ENCODE assay signal across 22 cellular contexts in the genomic region with DNA sequence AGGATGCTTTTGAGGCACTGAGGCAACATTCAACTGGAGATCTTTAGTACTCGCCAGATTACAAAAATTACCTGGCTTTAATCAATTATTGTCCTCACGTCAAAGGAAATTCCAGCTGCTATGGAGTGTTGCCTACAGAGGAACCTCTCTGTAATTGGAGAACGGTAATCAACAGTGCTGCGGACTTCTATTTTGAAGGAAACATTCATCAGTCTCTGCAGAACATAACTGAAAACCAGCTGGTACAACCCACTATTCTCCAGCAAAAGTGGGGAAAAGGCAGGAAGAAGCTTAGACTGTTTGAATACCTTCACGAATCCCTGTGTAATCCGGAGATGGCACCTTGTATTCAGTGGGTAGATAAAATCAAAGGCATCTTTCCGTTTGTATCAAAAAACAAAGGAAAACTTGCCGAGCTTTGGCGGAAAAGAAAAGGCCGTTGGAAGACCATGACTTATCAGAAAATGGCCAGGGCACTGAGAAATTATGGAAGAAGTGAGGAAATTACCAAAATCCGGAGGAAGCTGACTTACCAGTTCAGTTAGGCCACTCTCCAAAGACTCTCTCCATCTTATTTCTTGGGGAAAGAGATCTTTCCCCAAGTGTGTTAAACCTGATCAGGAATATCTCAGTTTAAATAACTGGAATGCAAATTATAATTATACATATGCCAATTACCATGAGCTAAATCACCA. TPM values are rescaled to one million over a fixed set of nuclear protein-coding genes. Genes with fewer than 3 reads are reported as not detected.
A peak's percentile ranks its signal among the peaks of the same experiment; 100 is the strongest.
DNase-seq lines count a peak whose midpoint lies in the region; ATAC-seq, FAIRE-seq and TF ChIP-seq lines count a peak whose summit lies in the region.
"Had no signal": no experiment of that assay in that cellular context is flagged by ENCODE, and none has a peak within 500 bp of the region (broad histone marks: within the 10 kb centered on the region; RNA-seq: fewer than 3 reads in every experiment).

No MANE protein-coding gene starts in this region.

- H3K27ac ChIP-seq in H1 (ENCODE audit: low read depth, low read length), result no peak overlapping the region
- H3K27ac ChIP-seq: A549, C4-2B had no signal

- POLR2A ChIA-PET in activated CD8-positive, alpha-beta T cell treated with anti-CD3 and anti-CD28 coated beads, Interleukin-2, amount 10 ng/mL, durations not matched to agents 7 days and 5 days (lab: Charles Lee), result interaction anchor here (1.2 to 3.8 kb wide), 2 partner anchors 23 to 50 kb away, joined by 6 to 36 read pairs; a partner anchor contains a TSS
- POLR2A ChIA-PET in activated CD8-positive, alpha-beta T cell treated with anti-CD3 and anti-CD28 coated beads for 36 hours (lab: Charles Lee), result interaction anchor here (0.8 to 1.3 kb wide), 4 partner anchors 11 to 52 kb away, joined by 3 to 5 read pairs (median 3); a partner anchor contains a TSS
- POLR2A ChIA-PET in H1 (lab: Charles Lee; ENCODE audit: partially characterized antibody), result no interaction called here

- FAIRE-seq in H1 (lab: Jason Lieb, UNC), result no peak
- FAIRE-seq: D721Med, G401.6, GM12891, HepG2, HTR-8/SVneo had no signal

- no peaks in the 10 kb centered on the region for H4K20me1 ChIP-seq in H1 (replicated peaks in 1 of 2; ENCODE audit: control insufficient read depth in 1 of 2, insufficient read depth in 2 of 2, low read length in 2 of 2)

- no peak for TF ChIP-seq POLR2A in H1 (IDR thresholded peaks at IDR 0.05; ENCODE audit: control extremely low read depth in 1 of 2, low read depth in 2 of 2, low read length in 2 of 2)

- H3K23me2 ChIP-seq in H1 (ENCODE audit: low read depth, low read length), result no peaks in the 10 kb centered on the region

- H4K8ac ChIP-seq in H1 (ENCODE audit: extremely low read depth, insufficient read depth, low read length), result no peak overlapping the region

- H3K4me3 Mint-ChIP-seq in activated CD8-positive, alpha-beta T cell treated with anti-CD3 and anti-CD28 coated beads, Interleukin-2, amount 10 ng/mL, durations not matched to agents 7 days and 5 days, result no peak overlapping the region
- H3K4me3 Mint-ChIP-seq in activated CD8-positive, alpha-beta T cell treated with anti-CD3 and anti-CD28 coated beads for 36 hours, result no peak overlapping the region
- H3K4me3 Mint-ChIP-seq: CD8-positive, alpha-beta T cell had no signal

- H2BK120ac ChIP-seq in H1 (replicated peaks; ENCODE audit: low read depth, low read length), result no peak overlapping the region

- no peaks in the 10 kb centered on the region for H3K79me1 ChIP-seq in H1 (ENCODE audit: low read depth, low read length)

- CTCF ChIA-PET in activated CD8-positive, alpha-beta T cell treated with anti-CD3 and anti-CD28 coated beads, Interleukin-2, amount 10 ng/mL, durations not matched to agents 7 days and 5 days (lab: Charles Lee), result interaction anchor here (1.2 to 2.8 kb wide), 3 partner anchors 20 to 50 kb away, joined by 3 to 9 read pairs (median 6); no protein-coding TSS in a partner anchor
- CTCF ChIA-PET in activated CD8-positive, alpha-beta T cell treated with anti-CD3 and anti-CD28 coated beads for 36 hours (lab: Charles Lee), result interaction anchor here (0.9 to 2.1 kb wide), 6 partner anchors 23 to 556 kb away, joined by 3 to 8 read pairs (median 4); a partner anchor contains a TSS
- CTCF ChIA-PET in H1 (lab: Charles Lee; ENCODE audit: partially characterized antibody), result interaction anchor here (0.7 kb wide), 1 partner anchor 72 kb away, joined by 3 read pairs; no protein-coding TSS in a partner anchor

- H3K27ac Mint-ChIP-seq in activated CD8-positive, alpha-beta T cell treated with anti-CD3 and anti-CD28 coated beads, Interleukin-2, amount 10 ng/mL, durations not matched to agents 7 days and 5 days, result no peak overlapping the region
- no peak overlapping the region for H3K27ac Mint-ChIP-seq in activated CD8-positive, alpha-beta T cell treated with anti-CD3 and anti-CD28 coated beads for 36 hours

- 83% methylated on average over 11 of the region's 11 CpGs; no CpG with 5 or more reads in 1 of the 2 experiments for WGBS in H1 (ENCODE audit: extremely low coverage in 1 of 2, insufficient coverage in 1 of 2, insufficient read length in 1 of 2, insufficient replicate concordance in 2 of 2, low coverage in 1 of 2, low lambda C conversion rate in 2 of 2, missing lambda C conversion rate in 1 of 2), 2 experiments

- H3K4me2 ChIP-seq in H1 (ENCODE audit: insufficient read depth in 1 of 2, low read depth in 2 of 2, low read length in 2 of 2), result no peak overlapping the region
- H3K4me2 ChIP-seq: A549 had no signal

- intact Hi-C loops in activated CD8-positive, alpha-beta T cell treated with anti-CD3 and anti-CD28 coated beads for 36 hours (cut with micrococcal nuclease), result no loop called here

- no peak overlapping the region for H3K14ac ChIP-seq in H1 (ENCODE audit: insufficient read length)

- H3K27me3 Mint-ChIP-seq in activated CD8-positive, alpha-beta T cell treated with anti-CD3 and anti-CD28 coated beads, Interleukin-2, amount 10 ng/mL, durations not matched to agents 7 days and 5 days (ENCODE audit: low read depth), result no peaks in the 10 kb centered on the region
- H3K27me3 Mint-ChIP-seq in activated CD8-positive, alpha-beta T cell treated with anti-CD3 and anti-CD28 coated beads for 36 hours, result no peaks in the 10 kb centered on the region

- H2BK12ac ChIP-seq in H1 (ENCODE audit: low read depth, low read length), result no peak overlapping the region

- no peak overlapping the region for H2BK5ac ChIP-seq in H1 (ENCODE audit: low read depth, low read length)

- TF ChIP-seq CTCF in activated CD8-positive, alpha-beta T cell treated with anti-CD3 and anti-CD28 coated beads for 36 hours (IDR thresholded peaks at IDR 0.05), result no peak
- no peak for TF ChIP-seq CTCF in H1 (IDR thresholded peaks at IDR 0.05; ENCODE audit: control extremely low read depth in 1 of 3, insufficient read depth in 1 of 3, low read depth in 1 of 3, low read length in 3 of 3)

- H2AK5ac ChIP-seq in H1 (ENCODE audit: low read depth, low read length), result no peak overlapping the region

- H2AFZ ChIP-seq in H1 (ENCODE audit: low read length), result 0 out of 2 replicates have a peak overlapping the region, but pooled peaks have one; percentile 10

- H3K36me3 ChIP-seq in H1 (ENCODE audit: control insufficient read depth in 2 of 4, insufficient read depth in 4 of 4, low read length in 3 of 4), result no peaks in the 10 kb centered on the region
- H3K36me3 ChIP-seq: BE2C, HAP-1 had no signal

- no peak overlapping the region for H4K5ac ChIP-seq in H1 (ENCODE audit: insufficient read length, low read depth, low read length)

- H4K91ac ChIP-seq in H1 (replicated peaks; ENCODE audit: insufficient read length, low read length), result no peak overlapping the region

- peaks cover 1 to 16% of the 10 kb centered on the region in 2 experiments; a peak in 1 of 4 replicates for H3K9me3 ChIP-seq in H1 (ENCODE audit: insufficient read depth in 2 of 2, low read depth in 1 of 2, low read length in 1 of 2)
- H3K9me3 ChIP-seq: A549, BE2C, HAP-1 had no signal

- ATAC-seq in activated CD8-positive, alpha-beta T cell treated with anti-CD3 and anti-CD28 coated beads, Interleukin-2, amount 10 ng/mL, durations not matched to agents 7 days and 5 days, result no peak
- no peak for ATAC-seq in activated CD8-positive, alpha-beta T cell treated with anti-CD3 and anti-CD28 coated beads for 36 hours
- ATAC-seq: A549; CD8-positive, alpha-beta T cell; HepG2 had no signal

- H3K4ac ChIP-seq in H1 (replicated peaks; ENCODE audit: insufficient read length, low read depth, low read length), result no peak overlapping the region

- peak; percentile 13 for DNase-seq in activated CD8-positive, alpha-beta T cell treated with anti-CD3 and anti-CD28 coated beads, Interleukin-2, amount 10 ng/mL, durations not matched to agents 7 days and 5 days
- no peak for DNase-seq in activated CD8-positive, alpha-beta T cell treated with anti-CD3 and anti-CD28 coated beads for 36 hours
- DNase-seq in NCI-H69 (lab: John Stamatoyannopoulos, UW) (peak; percentile 26), H1 (ENCODE audit: low read depth in 1 of 2, low spot score in 2 of 2) (no peak), SIG-M5 treated with dmso at 0.1 percent for 504 hours (lab: John Stamatoyannopoulos, UW; ENCODE audit: unreplicated experiment) (no peak), NCI-H510A treated with DMSO at 0.1 percent for 48 hours (lab: John Stamatoyannopoulos, UW) (no peak)
- DNase-seq: BE2C; CD8-positive, alpha-beta T cell; COR-L47; DMS153; DMS79 treated with DMSO at 0.1 percent for 48 hours; EL; GOT3 had no signal

- H3K4me1 ChIP-seq in H1 (replicated peaks in 1 of 4; ENCODE audit: control insufficient read depth in 3 of 4, insufficient read depth in 4 of 4, low read length in 3 of 4), result no peaks in the 10 kb centered on the region
- H3K4me1 ChIP-seq: A549, BE2C, HAP-1 had no signal

- no peak for TF ChIP-seq RAD21 in H1 (IDR thresholded peaks at IDR 0.05 in 1 of 2, conservative IDR thresholded peaks at IDR 0.05 in 1 of 2; ENCODE audit: low read depth in 2 of 2, low read length in 2 of 2)

- H2BK15ac ChIP-seq in H1 (ENCODE audit: low read length), result no peak overlapping the region

- H3K79me2 ChIP-seq in H1 (ENCODE audit: control insufficient read depth in 1 of 2, insufficient read depth in 2 of 2, low read length in 2 of 2), result no peaks in the 10 kb centered on the region

- H3K56ac ChIP-seq in H1 (replicated peaks; ENCODE audit: insufficient read length, low read depth, low read length), result no peak overlapping the region

- H3K27me3 ChIP-seq in H1 (replicated peaks in 1 of 4; ENCODE audit: control insufficient read depth in 3 of 4, extremely low read depth in 1 of 4, insufficient read depth in 3 of 4, low read length in 3 of 4), result no peaks in the 10 kb centered on the region

- no peak overlapping the region; a peak in 1 of 7 replicates for H3K9ac ChIP-seq in H1 (replicated peaks in 1 of 4; ENCODE audit: extremely low read depth in 1 of 4, low read depth in 3 of 4, low read length in 3 of 4)

- no peak overlapping the region for H2BK20ac ChIP-seq in H1 (ENCODE audit: low read length)

- no peak overlapping the region for H3K4me3 ChIP-seq in H1 (ENCODE audit: extremely low read depth in 1 of 4, insufficient read depth in 2 of 4, low read depth in 3 of 4, low read length in 4 of 4)
- H3K4me3 ChIP-seq: A549, HAP-1 had no signal

- peaks cover 49% of the 10 kb centered on the region for H3K4me1 Mint-ChIP-seq in activated CD8-positive, alpha-beta T cell treated with anti-CD3 and anti-CD28 coated beads, Interleukin-2, amount 10 ng/mL, durations not matched to agents 7 days and 5 days (ENCODE audit: low read depth)
- H3K4me1 Mint-ChIP-seq in activated CD8-positive, alpha-beta T cell treated with anti-CD3 and anti-CD28 coated beads for 36 hours (ENCODE audit: low read depth), result peaks cover 56% of the 10 kb centered on the region

- peaks cover 3% of the 10 kb centered on the region for H3K9me3 Mint-ChIP-seq in activated CD8-positive, alpha-beta T cell treated with anti-CD3 and anti-CD28 coated beads, Interleukin-2, amount 10 ng/mL, durations not matched to agents 7 days and 5 days (ENCODE audit: insufficient read depth)
- H3K9me3 Mint-ChIP-seq in activated CD8-positive, alpha-beta T cell treated with anti-CD3 and anti-CD28 coated beads for 36 hours, result peaks cover 6% of the 10 kb centered on the region
- H3K9me3 Mint-ChIP-seq: CD8-positive, alpha-beta T cell had no signal

- H3K18ac ChIP-seq in H1 (ENCODE audit: extremely low read depth, low read length), result no peak overlapping the region

- H3K23ac ChIP-seq in H1 (ENCODE audit: insufficient read length), result no peak overlapping the region

- TF ChIP-seq EP300 in H1 (IDR thresholded peaks at IDR 0.05; ENCODE audit: borderline replicate concordance in 1 of 2, low read depth in 2 of 2, low read length in 2 of 2), result no peak

- peaks cover 12% of the 10 kb centered on the region for H3K36me3 Mint-ChIP-seq in activated CD8-positive, alpha-beta T cell treated with anti-CD3 and anti-CD28 coated beads, Interleukin-2, amount 10 ng/mL, durations not matched to agents 7 days and 5 days (ENCODE audit: low read depth)
- peaks cover under 1% of the 10 kb centered on the region for H3K36me3 Mint-ChIP-seq in activated CD8-positive, alpha-beta T cell treated with anti-CD3 and anti-CD28 coated beads for 36 hours (ENCODE audit: low read depth)
- H3K36me3 Mint-ChIP-seq: CD8-positive, alpha-beta T cell had no signal

RNA-seq across cellular contexts. Expression of a gene that starts 3.0 kb away (rescaled TPM):
- total RNA-seq in activated CD8-positive, alpha-beta T cell treated with anti-CD3 and anti-CD28 coated beads, Interleukin-2, amount 10 ng/mL, durations not matched to agents 7 days and 5 days, result not detected
- not detected for total RNA-seq in activated CD8-positive, alpha-beta T cell treated with anti-CD3 and anti-CD28 coated beads for 36 hours
- not detected in 2 replicates for total RNA-seq in H1 (2021; fragmentation: NEBNext Ultra II Directional; extraction: Animal tissue kit (Norgen Biotek cat#: 25700))
- not detected in 2 replicates for polyA plus RNA-seq in H1 (2011; rRNA removed)
- polyA plus RNA-seq in H1 (2011; cell fraction: cytosol; rRNA removed), result not detected
- polyA plus RNA-seq in H1 (2011; cell fraction: nucleus; rRNA removed), result not detected
- polyA plus RNA-seq in H1 (2012, experiment 1 of 2), result not detected in 4 replicates
- polyA plus RNA-seq in H1 (2012, experiment 2 of 2), result not detected
- polyA plus RNA-seq in H1 (2013, experiment 1 of 2), result not detected
- polyA plus RNA-seq in H1 (2013, experiment 2 of 2), result not detected
- not detected in 2 replicates for polyA minus RNA-seq in H1 (2011; rRNA and poly(A)+ RNA removed)
- not detected for polyA minus RNA-seq in H1 (2011; cell fraction: cytosol; rRNA and poly(A)+ RNA removed)
- not detected for polyA minus RNA-seq in H1 (2011; cell fraction: nucleus; rRNA and poly(A)+ RNA removed)
- total RNA-seq: CD8-positive, alpha-beta T cell; HepG2 had no signal
- polyA plus RNA-seq: A549, AG04450, HepG2 had no signal

RNA-seq across cellular contexts. Expression of a gene that starts 43.5 kb away (rescaled TPM):
- not detected for total RNA-seq in activated CD8-positive, alpha-beta T cell treated with anti-CD3 and anti-CD28 coated beads, Interleukin-2, amount 10 ng/mL, durations not matched to agents 7 days and 5 days
- total RNA-seq in activated CD8-positive, alpha-beta T cell treated with anti-CD3 and anti-CD28 coated beads for 36 hours, result under 1 TPM in 1 of 2 experiments, not detected in 1; 0.11 TPM
- total RNA-seq in H1 (2021; fragmentation: NEBNext Ultra II Directional; extraction: Animal tissue kit (Norgen Biotek cat#: 25700)), result 0.15 and 0.23 TPM in 2 replicates
- 0.06 and 0.11 TPM in 2 replicates for polyA plus RNA-seq in H1 (2011; rRNA removed)
- 0.09 TPM for polyA plus RNA-seq in H1 (2011; cell fraction: cytosol; rRNA removed)
- polyA plus RNA-seq in H1 (2011; cell fraction: nucleus; rRNA removed), result 0.19 TPM
- 0.10 to 0.25 TPM (median 0.13 TPM) in 4 replicates for polyA plus RNA-seq in H1 (2012, experiment 1 of 2)
- not detected for polyA plus RNA-seq in H1 (2012, experiment 2 of 2)
- polyA plus RNA-seq in H1 (2013, experiment 1 of 2), result 0.02 TPM
- 0.04 TPM for polyA plus RNA-seq in H1 (2013, experiment 2 of 2)
- 0.12 and 0.19 TPM in 2 replicates for polyA minus RNA-seq in H1 (2011; rRNA and poly(A)+ RNA removed)
- not detected for polyA minus RNA-seq in H1 (2011; cell fraction: cytosol; rRNA and poly(A)+ RNA removed)
- not detected for polyA minus RNA-seq in H1 (2011; cell fraction: nucleus; rRNA and poly(A)+ RNA removed)
- total RNA-seq: HepG2 had no signal
- polyA plus RNA-seq: A549, AG04450 had no signal

RNA-seq across cellular contexts. Expression of a gene that starts 49.0 kb away (rescaled TPM):
- 10 to 100 TPM; 22.1 to 23.3 TPM for total RNA-seq in activated CD8-positive, alpha-beta T cell treated with anti-CD3 and anti-CD28 coated beads, Interleukin-2, amount 10 ng/mL, durations not matched to agents 7 days and 5 days
- total RNA-seq in activated CD8-positive, alpha-beta T cell treated with anti-CD3 and anti-CD28 coated beads for 36 hours, result 10 to 100 TPM; 49.1 to 49.8 TPM
- total RNA-seq in H1 (2021; fragmentation: NEBNext Ultra II Directional; extraction: Animal tissue kit (Norgen Biotek cat#: 25700)), result 50.1 and 51.5 TPM in 2 replicates
- 50.4 and 67.7 TPM in 2 replicates for polyA plus RNA-seq in H1 (2011; rRNA removed)
- polyA plus RNA-seq in H1 (2011; cell fraction: cytosol; rRNA removed), result 62.4 TPM
- 85.8 TPM for polyA plus RNA-seq in H1 (2011; cell fraction: nucleus; rRNA removed)
- 33.3 to 45.0 TPM (median 40.7 TPM) in 4 replicates for polyA plus RNA-seq in H1 (2012, experiment 1 of 2)
- polyA plus RNA-seq in H1 (2012, experiment 2 of 2), result 46.0 TPM
- 28.5 TPM for polyA plus RNA-seq in H1 (2013, experiment 1 of 2)
- polyA plus RNA-seq in H1 (2013, experiment 2 of 2), result 25.9 TPM
- polyA minus RNA-seq in H1 (2011; rRNA and poly(A)+ RNA removed), result 58.1 and 72.0 TPM in 2 replicates
- polyA minus RNA-seq in H1 (2011; cell fraction: cytosol; rRNA and poly(A)+ RNA removed), result 38.5 TPM
- polyA minus RNA-seq in H1 (2011; cell fraction: nucleus; rRNA and poly(A)+ RNA removed), result 61.1 TPM

RNA-seq across cellular contexts. Expression of a gene that starts 51.7 kb away (rescaled TPM):
- total RNA-seq in activated CD8-positive, alpha-beta T cell treated with anti-CD3 and anti-CD28 coated beads, Interleukin-2, amount 10 ng/mL, durations not matched to agents 7 days and 5 days, result 100 to 1,000 TPM; 209 to 212 TPM
- 10 to 100 TPM; 29.1 to 32.7 TPM for total RNA-seq in activated CD8-positive, alpha-beta T cell treated with anti-CD3 and anti-CD28 coated beads for 36 hours
- 2.6 and 3.0 TPM in 2 replicates for total RNA-seq in H1 (2021; fragmentation: NEBNext Ultra II Directional; extraction: Animal tissue kit (Norgen Biotek cat#: 25700))
- 0.86 and 0.96 TPM in 2 replicates for polyA plus RNA-seq in H1 (2011; rRNA removed)
- polyA plus RNA-seq in H1 (2011; cell fraction: cytosol; rRNA removed), result 1.7 TPM
- polyA plus RNA-seq in H1 (2011; cell fraction: nucleus; rRNA removed), result 1.4 TPM
- polyA plus RNA-seq in H1 (2012, experiment 1 of 2), result 2.1 to 3.7 TPM (median 2.3 TPM) in 4 replicates
- 0.08 TPM for polyA plus RNA-seq in H1 (2012, experiment 2 of 2)
- polyA plus RNA-seq in H1 (2013, experiment 1 of 2), result 2.2 TPM
- 2.1 TPM for polyA plus RNA-seq in H1 (2013, experiment 2 of 2)
- polyA minus RNA-seq in H1 (2011; rRNA and poly(A)+ RNA removed), result 4.1 and 4.3 TPM in 2 replicates
- 1.5 TPM for polyA minus RNA-seq in H1 (2011; cell fraction: cytosol; rRNA and poly(A)+ RNA removed)
- polyA minus RNA-seq in H1 (2011; cell fraction: nucleus; rRNA and poly(A)+ RNA removed), result 4.8 TPM

Comparison
In these comparisons a context has a peak if more than half of its experiments do, and no peak if none do; other contexts are left out.
1. DNase-seq: peak in activated CD8-positive, alpha-beta T cell treated with anti-CD3 and anti-CD28 coated beads, Interleukin-2, amount 10 ng/mL, durations not matched to agents 7 days and 5 days (single experiment) and NCI-H69 (single experiment); none in activated CD8-positive, alpha-beta T cell treated with anti-CD3 and anti-CD28 coated beads for 36 hours (single experiment), H1 (0 of 2), SIG-M5 treated with dmso at 0.1 percent for 504 hours (single experiment) and NCI-H510A treated with DMSO at 0.1 percent for 48 hours (single experiment).